In genomic region chr6:137430954-137431353, GRCh38 we compare ENCODE assay signal across 1 cellular context.
TF ChIP-seq lines count a peak whose summit lies in the region.

No MANE protein-coding gene starts in this region.

TF ChIP-seq in GM12878, 131 proteins besides CTCF, POLR2A, EP300 and RAD21 (continued from another document):
- TF ChIP-seq, protein P1, sequence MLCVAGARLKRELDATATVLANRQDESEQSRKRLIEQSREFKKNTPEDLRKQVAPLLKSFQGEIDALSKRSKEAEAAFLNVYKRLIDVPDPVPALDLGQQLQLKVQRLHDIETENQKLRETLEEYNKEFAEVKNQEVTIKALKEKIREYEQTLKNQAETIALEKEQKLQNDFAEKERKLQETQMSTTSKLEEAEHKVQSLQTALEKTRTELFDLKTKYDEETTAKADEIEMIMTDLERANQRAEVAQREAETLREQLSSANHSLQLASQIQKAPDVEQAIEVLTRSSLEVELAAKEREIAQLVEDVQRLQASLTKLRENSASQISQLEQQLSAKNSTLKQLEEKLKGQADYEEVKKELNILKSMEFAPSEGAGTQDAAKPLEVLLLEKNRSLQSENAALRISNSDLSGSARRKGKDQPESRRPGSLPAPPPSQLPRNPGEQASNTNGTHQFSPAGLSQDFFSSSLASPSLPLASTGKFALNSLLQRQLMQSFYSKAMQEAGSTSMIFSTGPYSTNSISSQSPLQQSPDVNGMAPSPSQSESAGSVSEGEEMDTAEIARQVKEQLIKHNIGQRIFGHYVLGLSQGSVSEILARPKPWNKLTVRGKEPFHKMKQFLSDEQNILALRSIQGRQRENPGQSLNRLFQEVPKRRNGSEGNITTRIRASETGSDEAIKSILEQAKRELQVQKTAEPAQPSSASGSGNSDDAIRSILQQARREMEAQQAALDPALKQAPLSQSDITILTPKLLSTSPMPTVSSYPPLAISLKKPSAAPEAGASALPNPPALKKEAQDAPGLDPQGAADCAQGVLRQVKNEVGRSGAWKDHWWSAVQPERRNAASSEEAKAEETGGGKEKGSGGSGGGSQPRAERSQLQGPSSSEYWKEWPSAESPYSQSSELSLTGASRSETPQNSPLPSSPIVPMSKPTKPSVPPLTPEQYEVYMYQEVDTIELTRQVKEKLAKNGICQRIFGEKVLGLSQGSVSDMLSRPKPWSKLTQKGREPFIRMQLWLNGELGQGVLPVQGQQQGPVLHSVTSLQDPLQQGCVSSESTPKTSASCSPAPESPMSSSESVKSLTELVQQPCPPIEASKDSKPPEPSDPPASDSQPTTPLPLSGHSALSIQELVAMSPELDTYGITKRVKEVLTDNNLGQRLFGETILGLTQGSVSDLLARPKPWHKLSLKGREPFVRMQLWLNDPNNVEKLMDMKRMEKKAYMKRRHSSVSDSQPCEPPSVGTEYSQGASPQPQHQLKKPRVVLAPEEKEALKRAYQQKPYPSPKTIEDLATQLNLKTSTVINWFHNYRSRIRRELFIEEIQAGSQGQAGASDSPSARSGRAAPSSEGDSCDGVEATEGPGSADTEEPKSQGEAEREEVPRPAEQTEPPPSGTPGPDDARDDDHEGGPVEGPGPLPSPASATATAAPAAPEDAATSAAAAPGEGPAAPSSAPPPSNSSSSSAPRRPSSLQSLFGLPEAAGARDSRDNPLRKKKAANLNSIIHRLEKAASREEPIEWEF (IDR thresholded peaks at IDR 0.05; ENCODE audit: insufficient replicate concordance, low read depth, low read length): no peak
- TF ChIP-seq ZNF274 (IDR thresholded peaks at IDR 0.05; ENCODE audit: insufficient read depth, insufficient read length) (no peak), CBFB (IDR thresholded peaks at IDR 0.05; ENCODE audit: low read depth) (no peak), RELA (IDR thresholded peaks at IDR 0.05; ENCODE audit: borderline replicate concordance, partially characterized antibody) (no peak), ZNF217 (IDR thresholded peaks at IDR 0.05) (peak; percentile 13; the same call in 1 of the 2 replicates), CHD4 (IDR thresholded peaks at IDR 0.05) (no peak), IKZF1 (conservative IDR thresholded peaks at IDR 0.05) (peak; percentile 52; the same call in 1 of the 2 replicates), ATF7 (IDR thresholded peaks at IDR 0.05; ENCODE audit: low read depth) (0 out of 2 replicates have a peak, but pooled peaks have one; percentile 33), IKZF2 (IDR thresholded peaks at IDR 0.05) (peak; percentile 54 to 69; a peak in 2 of 4 replicates), EED (IDR thresholded peaks at IDR 0.05; ENCODE audit: low read depth) (0 out of 2 replicates have a peak, but pooled peaks have one; percentile 25), FOS (IDR thresholded peaks at IDR 0.05; ENCODE audit: borderline replicate concordance, extremely low read depth, insufficient read length) (no peak), BHLHE40 (IDR thresholded peaks at IDR 0.05; ENCODE audit: borderline replicate concordance in 1 of 2, low read depth in 2 of 2, low read length in 1 of 2) (peak in 1 of 2 experiments; percentile 28; a peak in 1 of 4 replicates), CEBPB (IDR thresholded peaks at IDR 0.05; ENCODE audit: borderline replicate concordance in 1 of 2, low read depth in 2 of 2, low read length in 2 of 2) (no peak), MEF2B (IDR thresholded peaks at IDR 0.05; ENCODE audit: partially characterized antibody, poor library complexity, severe bottlenecking) (no peak), SP1 (IDR thresholded peaks at IDR 0.05; ENCODE audit: low read depth, low read length) (no peak), HCFC1 (IDR thresholded peaks at IDR 0.05; ENCODE audit: low read length) (no peak), SPI1 (IDR thresholded peaks at IDR 0.05; ENCODE audit: borderline replicate concordance, insufficient read depth, low read depth, low read length) (peak; percentile 51; the same call in 1 of the 2 replicates), RCOR1 (conservative IDR thresholded peaks at IDR 0.05; ENCODE audit: low read depth, low read length) (no peak), BCL3 (IDR thresholded peaks at IDR 0.05; ENCODE audit: borderline replicate concordance, insufficient read depth, low read depth, low read length, poor library complexity, severe bottlenecking) (no peak), ETV6 (conservative IDR thresholded peaks at IDR 0.05 in 1 of 2, IDR thresholded peaks at IDR 0.05 in 1 of 2; ENCODE audit: borderline replicate concordance in 1 of 2, low read depth in 1 of 2) (no peak), NR2C1 (IDR thresholded peaks at IDR 0.05) (no peak), IRF4 (IDR thresholded peaks at IDR 0.05; ENCODE audit: low read depth, low read length) (no peak), RELB (IDR thresholded peaks at IDR 0.05; ENCODE audit: low read depth) (0 out of 2 replicates have a peak, but pooled peaks have one; percentile 36), EGR1 (IDR thresholded peaks at IDR 0.05; ENCODE audit: borderline replicate concordance in 1 of 2, low read depth in 2 of 2, low read length in 2 of 2) (no peak), POU2F2 (IDR thresholded peaks at IDR 0.05; ENCODE audit: borderline replicate concordance, low read depth, low read length) (peak; percentile 36; the same call in 1 of the 3 replicates), HSF1 (IDR thresholded peaks at IDR 0.05; ENCODE audit: low read depth, low read length) (no peak)
- TF ChIP-seq, protein P2, sequence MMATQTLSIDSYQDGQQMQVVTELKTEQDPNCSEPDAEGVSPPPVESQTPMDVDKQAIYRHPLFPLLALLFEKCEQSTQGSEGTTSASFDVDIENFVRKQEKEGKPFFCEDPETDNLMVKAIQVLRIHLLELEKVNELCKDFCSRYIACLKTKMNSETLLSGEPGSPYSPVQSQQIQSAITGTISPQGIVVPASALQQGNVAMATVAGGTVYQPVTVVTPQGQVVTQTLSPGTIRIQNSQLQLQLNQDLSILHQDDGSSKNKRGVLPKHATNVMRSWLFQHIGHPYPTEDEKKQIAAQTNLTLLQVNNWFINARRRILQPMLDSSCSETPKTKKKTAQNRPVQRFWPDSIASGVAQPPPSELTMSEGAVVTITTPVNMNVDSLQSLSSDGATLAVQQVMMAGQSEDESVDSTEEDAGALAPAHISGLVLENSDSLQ (IDR thresholded peaks at IDR 0.05): no peak
- TF ChIP-seq, protein P3, sequence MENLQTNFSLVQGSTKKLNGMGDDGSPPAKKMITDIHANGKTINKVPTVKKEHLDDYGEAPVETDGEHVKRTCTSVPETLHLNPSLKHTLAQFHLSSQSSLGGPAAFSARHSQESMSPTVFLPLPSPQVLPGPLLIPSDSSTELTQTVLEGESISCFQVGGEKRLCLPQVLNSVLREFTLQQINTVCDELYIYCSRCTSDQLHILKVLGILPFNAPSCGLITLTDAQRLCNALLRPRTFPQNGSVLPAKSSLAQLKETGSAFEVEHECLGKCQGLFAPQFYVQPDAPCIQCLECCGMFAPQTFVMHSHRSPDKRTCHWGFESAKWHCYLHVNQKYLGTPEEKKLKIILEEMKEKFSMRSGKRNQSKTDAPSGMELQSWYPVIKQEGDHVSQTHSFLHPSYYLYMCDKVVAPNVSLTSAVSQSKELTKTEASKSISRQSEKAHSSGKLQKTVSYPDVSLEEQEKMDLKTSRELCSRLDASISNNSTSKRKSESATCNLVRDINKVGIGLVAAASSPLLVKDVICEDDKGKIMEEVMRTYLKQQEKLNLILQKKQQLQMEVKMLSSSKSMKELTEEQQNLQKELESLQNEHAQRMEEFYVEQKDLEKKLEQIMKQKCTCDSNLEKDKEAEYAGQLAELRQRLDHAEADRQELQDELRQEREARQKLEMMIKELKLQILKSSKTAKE (IDR thresholded peaks at IDR 0.05; ENCODE audit: low read depth, poor library complexity, severe bottlenecking): no peak
- TF ChIP-seq, protein P4, sequence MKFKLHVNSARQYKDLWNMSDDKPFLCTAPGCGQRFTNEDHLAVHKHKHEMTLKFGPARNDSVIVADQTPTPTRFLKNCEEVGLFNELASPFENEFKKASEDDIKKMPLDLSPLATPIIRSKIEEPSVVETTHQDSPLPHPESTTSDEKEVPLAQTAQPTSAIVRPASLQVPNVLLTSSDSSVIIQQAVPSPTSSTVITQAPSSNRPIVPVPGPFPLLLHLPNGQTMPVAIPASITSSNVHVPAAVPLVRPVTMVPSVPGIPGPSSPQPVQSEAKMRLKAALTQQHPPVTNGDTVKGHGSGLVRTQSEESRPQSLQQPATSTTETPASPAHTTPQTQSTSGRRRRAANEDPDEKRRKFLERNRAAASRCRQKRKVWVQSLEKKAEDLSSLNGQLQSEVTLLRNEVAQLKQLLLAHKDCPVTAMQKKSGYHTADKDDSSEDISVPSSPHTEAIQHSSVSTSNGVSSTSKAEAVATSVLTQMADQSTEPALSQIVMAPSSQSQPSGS (IDR thresholded peaks at IDR 0.05; ENCODE audit: low read length): no peak
- TF ChIP-seq, protein P5, sequence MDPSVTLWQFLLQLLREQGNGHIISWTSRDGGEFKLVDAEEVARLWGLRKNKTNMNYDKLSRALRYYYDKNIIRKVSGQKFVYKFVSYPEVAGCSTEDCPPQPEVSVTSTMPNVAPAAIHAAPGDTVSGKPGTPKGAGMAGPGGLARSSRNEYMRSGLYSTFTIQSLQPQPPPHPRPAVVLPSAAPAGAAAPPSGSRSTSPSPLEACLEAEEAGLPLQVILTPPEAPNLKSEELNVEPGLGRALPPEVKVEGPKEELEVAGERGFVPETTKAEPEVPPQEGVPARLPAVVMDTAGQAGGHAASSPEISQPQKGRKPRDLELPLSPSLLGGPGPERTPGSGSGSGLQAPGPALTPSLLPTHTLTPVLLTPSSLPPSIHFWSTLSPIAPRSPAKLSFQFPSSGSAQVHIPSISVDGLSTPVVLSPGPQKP (IDR thresholded peaks at IDR 0.05; ENCODE audit: low read depth, low read length): peak; percentile 74; the same call in 1 of the 2 replicates
